In genomic region chr20:34472246-34472925, GRCh38 we compare ENCODE assay signal across 9 cellular contexts. TPM values are rescaled to one million over a fixed set of nuclear protein-coding genes. Genes with fewer than 3 reads are reported as not detected.
DNase-seq lines count a peak whose midpoint lies in the region; ATAC-seq, FAIRE-seq and TF ChIP-seq lines count a peak whose summit lies in the region.
"Had no signal": no experiment of that assay in that cellular context is flagged by ENCODE, and none has a peak within 500 bp of the region (broad histone marks: within the 10 kb centered on the region; RNA-seq: fewer than 3 reads in every experiment).

No MANE protein-coding gene starts in this region.

- H3K9me3 ChIP-seq in endothelial cell of umbilical vein (replicated peaks; ENCODE audit: control insufficient read depth, insufficient read depth, low read length): no peaks in the 10 kb centered on the region

- CTCF ChIA-PET in endothelial cell of umbilical vein (lab: Charles Lee): interaction anchor here (1.2 to 2.3 kb wide), 3 partner anchors 13 to 282 kb away, joined by 5 to 42 read pairs (median 8); no protein-coding TSS in a partner anchor

- peak overlapping the region; percentile 48 for H3K27ac Mint-ChIP-seq in osteocyte (ENCODE audit: unreplicated experiment)

- dilution Hi-C loops in endothelial cell of umbilical vein (cut with MboI; ENCODE audit: extremely low pct_ligation_motif_present, low sequenced_read_pairs): no loop called here

- DNase-seq in EH (ENCODE audit: low read depth) (peak; percentile 82), NOMO-1 (lab: John Stamatoyannopoulos, UW; ENCODE audit: unreplicated experiment in 2 of 2) (peak; percentile 9 to 36), endothelial cell of umbilical vein (ENCODE audit: low read depth, low spot score) (peak; percentile 77), osteocyte (ENCODE audit: extremely low spot score, unreplicated experiment) (no peak), NCI-H2107 (lab: John Stamatoyannopoulos, UW) (no peak), islet precursor cell (no peak)
- DNase-seq: KG1 had no signal

- peaks cover 2% of the 10 kb centered on the region for H3K9me1 ChIP-seq in endothelial cell of umbilical vein (replicated peaks; ENCODE audit: control insufficient read depth, extremely low read depth, insufficient read depth, low read length)

- peaks cover 2% of the 10 kb centered on the region for H3K79me2 ChIP-seq in endothelial cell of umbilical vein (ENCODE audit: control insufficient read depth, insufficient read depth, low read length)

- no peak for TF ChIP-seq POLR2A in endothelial cell of umbilical vein (IDR thresholded peaks at IDR 0.05; ENCODE audit: low read depth, low read length)

- peaks cover 14% of the 10 kb centered on the region for H3K4me1 ChIP-seq in endothelial cell of umbilical vein (ENCODE audit: control insufficient read depth, extremely low read depth, insufficient read depth, low read length)

- intact Hi-C loops in endothelial cell of umbilical vein (cut with micrococcal nuclease): no loop called here

- TF ChIP-seq CTCF in endothelial cell of umbilical vein (IDR thresholded peaks at IDR 0.05; ENCODE audit: extremely low read depth in 1 of 2, insufficient read depth in 1 of 2, low read depth in 1 of 2, low read length in 2 of 2) (no peak), osteocyte (IDR thresholded peaks at IDR 0.05) (no peak)

- no peak overlapping the region for H2AFZ ChIP-seq in endothelial cell of umbilical vein (ENCODE audit: low read depth, low read length)

- BruUV-seq in endothelial cell of umbilical vein (replicated peaks; lab: Mats Ljungman, UMichigan): no TSS peak

- no peak overlapping the region for H3K4me3 Mint-ChIP-seq in osteocyte (ENCODE audit: unreplicated experiment)

- no peak overlapping the region for H3K9ac ChIP-seq in endothelial cell of umbilical vein (replicated peaks; ENCODE audit: extremely low read depth, insufficient read depth, low read length)

- ATAC-seq in GM18511 (IDR thresholded peaks at IDR 0.05; ENCODE audit: unreplicated experiment) (no peak), GM19035 (IDR thresholded peaks at IDR 0.05; ENCODE audit: unreplicated experiment) (no peak)

- POLR2A ChIA-PET in endothelial cell of umbilical vein (lab: Charles Lee): no interaction called here

- peaks cover 11% of the 10 kb centered on the region for H3K4me1 Mint-ChIP-seq in osteocyte (ENCODE audit: unreplicated experiment)

- H3K36me3 ChIP-seq in endothelial cell of umbilical vein (ENCODE audit: control insufficient read depth in 2 of 2, extremely low read depth in 1 of 2, insufficient read depth in 2 of 2, low read length in 2 of 2): peaks cover 2% of the 10 kb centered on the region in 2 experiments

- H3K9me3 Mint-ChIP-seq in osteocyte (ENCODE audit: unreplicated experiment): no peaks in the 10 kb centered on the region

- FAIRE-seq in endothelial cell of umbilical vein (lab: Jason Lieb, UNC): no peak

- H3K36me3 Mint-ChIP-seq in osteocyte (ENCODE audit: unreplicated experiment): peaks cover 17% of the 10 kb centered on the region

- H3K4me2 ChIP-seq in endothelial cell of umbilical vein (ENCODE audit: insufficient read depth, low read length): no peak overlapping the region

- H3K27ac ChIP-seq in endothelial cell of umbilical vein (ENCODE audit: insufficient read depth, low read depth, low read length): no peak overlapping the region

- no peaks in the 10 kb centered on the region for H3K27me3 Mint-ChIP-seq in osteocyte (ENCODE audit: unreplicated experiment)

- H3K27me3 ChIP-seq in endothelial cell of umbilical vein (ENCODE audit: control insufficient read depth in 2 of 2, insufficient read depth in 2 of 2, low read length in 2 of 2): no peaks in the 10 kb centered on the region

- H3K4me3 ChIP-seq in endothelial cell of umbilical vein (replicated peaks in 1 of 3; ENCODE audit: insufficient read depth in 1 of 3, low read depth in 1 of 3, low read length in 3 of 3): no peak overlapping the region

- peaks cover 2% of the 10 kb centered on the region for H4K20me1 ChIP-seq in endothelial cell of umbilical vein (replicated peaks; ENCODE audit: control insufficient read depth, extremely low read depth, insufficient read depth, low read length)

TF ChIP-seq in endothelial cell of umbilical vein, 7 proteins besides CTCF, POLR2A, EP300 and RAD21:
- TF ChIP-seq JUN (IDR thresholded peaks at IDR 0.05; ENCODE audit: borderline replicate concordance, insufficient read depth, insufficient read length, low read depth) (peak; percentile 66), GATA2 (IDR thresholded peaks at IDR 0.05; ENCODE audit: insufficient read depth, insufficient read length, low read depth, low read length) (no peak), FOS (IDR thresholded peaks at IDR 0.05; ENCODE audit: borderline replicate concordance, insufficient read depth, low read length) (peak; percentile 56), POLR2AphosphoS5 (IDR thresholded peaks at IDR 0.05; ENCODE audit: insufficient read depth, low read depth, low read length) (no peak), MYC (IDR thresholded peaks at IDR 0.05; ENCODE audit: low read depth, low read length) (no peak)
- TF ChIP-seq, protein P1, sequence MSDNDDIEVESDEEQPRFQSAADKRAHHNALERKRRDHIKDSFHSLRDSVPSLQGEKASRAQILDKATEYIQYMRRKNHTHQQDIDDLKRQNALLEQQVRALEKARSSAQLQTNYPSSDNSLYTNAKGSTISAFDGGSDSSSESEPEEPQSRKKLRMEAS (IDR thresholded peaks at IDR 0.05; ENCODE audit: insufficient read depth, insufficient read length): no peak

RNA-seq across cellular contexts. Expression of gene DYNLRB1, which starts 43.8 kb away (rescaled TPM):
- total RNA-seq in endothelial cell of umbilical vein (133 and 142 TPM in 2 replicates), osteocyte (160 and 166 TPM in 2 replicates)
- 238 and 245 TPM in 2 replicates for polyA plus RNA-seq in endothelial cell of umbilical vein
- polyA plus RNA-seq in endothelial cell of umbilical vein (2011; cell fraction: cytosol; rRNA removed): 271 and 367 TPM in 2 replicates
- 104 and 127 TPM in 2 replicates for polyA plus RNA-seq in endothelial cell of umbilical vein (2011; cell fraction: nucleus; rRNA removed)
- 327 and 368 TPM in 2 replicates for polyA plus RNA-seq in endothelial cell of umbilical vein (2012)
- polyA minus RNA-seq in endothelial cell of umbilical vein: 207 and 226 TPM in 2 replicates
- 73.9 TPM for polyA minus RNA-seq in endothelial cell of umbilical vein (2011; cell fraction: cytosol; rRNA and poly(A)+ RNA removed)
- 46.8 and 47.4 TPM in 2 replicates for polyA minus RNA-seq in endothelial cell of umbilical vein (2011; cell fraction: nucleus; rRNA and poly(A)+ RNA removed)

Comparison
In these comparisons a context has a peak if more than half of its experiments do, and no peak if none do; other contexts are left out.
1. DNase-seq: peak in EH (single experiment), NOMO-1 (2 of 2) and endothelial cell of umbilical vein (single experiment); none in osteocyte (single experiment), NCI-H2107 (single experiment) and islet precursor cell (single experiment).